Comparison of ENCODE assay signal across 12 cellular contexts in genomic region chr5:134374234-134374633, GRCh38. TPM values are rescaled to one million over a fixed set of nuclear protein-coding genes. Genes with fewer than 3 reads are reported as not detected.
DNase-seq lines count a peak whose midpoint lies in the region; ATAC-seq and TF ChIP-seq lines count a peak whose summit lies in the region.
"Had no signal": no experiment of that assay in that cellular context is flagged by ENCODE, and none has a peak within 500 bp of the region (broad histone marks: within the 10 kb centered on the region; RNA-seq: fewer than 3 reads in every experiment).

No MANE protein-coding gene starts in this region.

- H4K8ac ChIP-seq in trophoblast cell (ENCODE audit: low read depth, low read length) = no peak overlapping the region

- no peak overlapping the region for H4K91ac ChIP-seq in trophoblast cell (ENCODE audit: low read depth, low read length)

- intact Hi-C loops in PC-9 (cut with micrococcal nuclease; ENCODE audit: unreplicated experiment) = loop anchor here (5.0 kb wide), 4 partner anchors 138 to 363 kb away; partner anchors contain the start of genes CAMLG and PPP2CA

- H2AK5ac ChIP-seq in trophoblast cell (ENCODE audit: low read length) = no peak overlapping the region

- H3K23ac ChIP-seq in trophoblast cell (ENCODE audit: low read length) = no peak overlapping the region

- no peak overlapping the region for H3K4me3 Mint-ChIP-seq in activated T-cell treated with anti-CD3 and anti-CD28 coated beads, Interleukin-2, amount 50 U/mL, for 24 hours

- DNase-seq in activated T-cell treated with anti-CD3 and anti-CD28 coated beads, Interleukin-2, amount 50 U/mL, for 24 hours = no peak
- DNase-seq in activated T-cell treated with anti-CD3 and anti-CD28 coated beads, Interleukin-2, amount 50 U/mL, for 48 hours = no peak
- DNase-seq in NAMALWA (ENCODE audit: low spot score) = peak; percentile 14
- no peak for DNase-seq in coronary artery (ENCODE audit: low spot score)
- DNase-seq in trophoblast cell = peak in 1 of 2 donors; percentile 31
- no peak for DNase-seq in PC-9
- no peak for DNase-seq in activated CD4-positive, CD25-positive, alpha-beta regulatory T cell (lab: John Stamatoyannopoulos, UW)
- DNase-seq: effector CD8-positive, alpha-beta T cell; NCI-H2081 had no signal

- peaks cover 10% of the 10 kb centered on the region for H3K79me1 ChIP-seq in trophoblast cell (ENCODE audit: low read length)

- peak overlapping the region; percentile 93 for H3K4ac ChIP-seq in trophoblast cell (ENCODE audit: low read depth, low read length)

- H3K4me1 Mint-ChIP-seq in activated T-cell treated with anti-CD3 and anti-CD28 coated beads, Interleukin-2, amount 50 U/mL, for 24 hours (ENCODE audit: low read depth) = peaks cover 60% of the 10 kb centered on the region

- no peak overlapping the region for H3K18ac ChIP-seq in trophoblast cell (ENCODE audit: low read length)

- peaks cover 73% of the 10 kb centered on the region for H3K36me3 Mint-ChIP-seq in activated T-cell treated with anti-CD3 and anti-CD28 coated beads, Interleukin-2, amount 50 U/mL, for 24 hours (ENCODE audit: low read depth)

- no peaks in the 10 kb centered on the region for H3K9me3 ChIP-seq in trophoblast cell (ENCODE audit: insufficient read depth, low read depth, low read length)
- H3K9me3 ChIP-seq in PC-9 (ENCODE audit: insufficient read depth, low read depth) = no peaks in the 10 kb centered on the region

- H3K4me1 ChIP-seq in trophoblast cell (ENCODE audit: control insufficient read depth in 1 of 2, insufficient read depth in 2 of 2, low read length in 2 of 2) (peaks cover 0 to 3% of the 10 kb centered on the region in 2 experiments), PC-9 (replicated peaks; ENCODE audit: insufficient read depth) (peaks cover 14% of the 10 kb centered on the region)

- H3K9me2 ChIP-seq in PC-9 (ENCODE audit: insufficient read depth) = no peaks in the 10 kb centered on the region

- no peak overlapping the region for H2BK120ac ChIP-seq in trophoblast cell (ENCODE audit: insufficient read depth, low read length, poor library complexity)

- peak overlapping the region; percentile 50 for H3K27ac Mint-ChIP-seq in activated T-cell treated with anti-CD3 and anti-CD28 coated beads, Interleukin-2, amount 50 U/mL, for 24 hours
- H3K27ac Mint-ChIP-seq: neural progenitor cell had no signal

- no peak overlapping the region for H3K4me2 ChIP-seq in trophoblast cell (ENCODE audit: low read length)
- H3K4me2 ChIP-seq in PC-9 = no peak overlapping the region
- H3K4me2 ChIP-seq: neural progenitor cell had no signal

- BruUV-seq in PC-9 (replicated peaks; lab: Mats Ljungman, UMichigan) = no TSS peak

- H3K27ac ChIP-seq in coronary artery (no peak overlapping the region), trophoblast cell (ENCODE audit: low read depth, low read length) (no peak overlapping the region), PC-9 (no peak overlapping the region)
- H3K27ac ChIP-seq: neural progenitor cell had no signal

- H3K14ac ChIP-seq in trophoblast cell (ENCODE audit: low read length) = no peak overlapping the region

- TF ChIP-seq CTCF in coronary artery (IDR thresholded peaks at IDR 0.05) (no peak), PC-9 (conservative IDR thresholded peaks at IDR 0.05) (no peak)

- no peak overlapping the region for H4K12ac ChIP-seq in trophoblast cell (ENCODE audit: low read depth, low read length)

- CTCF ChIA-PET in PC-9 (lab: Charles Lee) = no interaction called here

- WGBS in trophoblast cell (ENCODE audit: extremely low coverage, insufficient coverage, insufficient read length) = no CpG with 5 or more reads among the region's 3 CpGs

- H3K4me3 ChIP-seq in coronary artery = peak overlapping the region; percentile 27
- no peak overlapping the region for H3K4me3 ChIP-seq in trophoblast cell (ENCODE audit: low read depth, low read length)
- no peak overlapping the region for H3K4me3 ChIP-seq in PC-9
- H3K4me3 ChIP-seq: K562, neural progenitor cell had no signal

- H3K36me3 ChIP-seq in trophoblast cell (ENCODE audit: control insufficient read depth in 1 of 2, insufficient read depth in 2 of 2, low read length in 2 of 2) (peaks cover 10 to 14% of the 10 kb centered on the region in 2 experiments), PC-9 (ENCODE audit: low read depth) (0 out of 2 replicates have a peak, but pooled peaks cover 28% of the 10 kb centered on the region)

- no peak overlapping the region for H2BK12ac ChIP-seq in trophoblast cell (ENCODE audit: low read length)

- H3K27me3 ChIP-seq in trophoblast cell (ENCODE audit: insufficient read depth, low read length) (no peaks in the 10 kb centered on the region), PC-9 (ENCODE audit: insufficient read depth, low read depth) (no peaks in the 10 kb centered on the region)
- H3K27me3 ChIP-seq: neural progenitor cell had no signal

- H3F3A ChIP-seq in PC-9 (ENCODE audit: insufficient read depth, low read depth) = peaks cover 18% of the 10 kb centered on the region

- H4K20me1 ChIP-seq in PC-9 (ENCODE audit: insufficient read depth) = peaks cover 46% of the 10 kb centered on the region

- H3K9me3 Mint-ChIP-seq in activated T-cell treated with anti-CD3 and anti-CD28 coated beads, Interleukin-2, amount 50 U/mL, for 24 hours = peaks cover 2% of the 10 kb centered on the region

- POLR2A ChIA-PET in PC-9 (lab: Charles Lee; ENCODE audit: unreplicated experiment) = no interaction called here

- no peaks in the 10 kb centered on the region for H3K27me3 Mint-ChIP-seq in activated T-cell treated with anti-CD3 and anti-CD28 coated beads, Interleukin-2, amount 50 U/mL, for 24 hours

- H2AFZ ChIP-seq in trophoblast cell (ENCODE audit: insufficient read depth, low read length, poor library complexity) = no peak overlapping the region
- no peak overlapping the region for H2AFZ ChIP-seq in PC-9
- H2AFZ ChIP-seq: neural progenitor cell had no signal

- no peak overlapping the region for H3K9ac ChIP-seq in trophoblast cell (ENCODE audit: low read length)
- H3K9ac ChIP-seq: neural progenitor cell had no signal

- no peak overlapping the region for H2BK5ac ChIP-seq in trophoblast cell (ENCODE audit: low read depth, low read length, poor library complexity)

- H3K79me2 ChIP-seq in trophoblast cell (ENCODE audit: control insufficient read depth, insufficient read depth, low read length, poor library complexity) (peaks cover 11% of the 10 kb centered on the region), PC-9 (ENCODE audit: low read depth) (peaks cover 65% of the 10 kb centered on the region)

- ATAC-seq in HG03354 (IDR thresholded peaks at IDR 0.05; ENCODE audit: poor library complexity, severe bottlenecking, unreplicated experiment) = no peak
- ATAC-seq: K562 had no signal

RNA-seq across cellular contexts. Expression of gene UBE2B, which starts 2.9 kb away (rescaled TPM):
- 166 and 181 TPM in 2 replicates for polyA plus RNA-seq in trophoblast cell (2013)
- total RNA-seq in PC-9 (2021) = 61.9 and 85.5 TPM in 2 replicates

RNA-seq across cellular contexts. Expression of gene CDKL3, which starts 7.3 kb away (rescaled TPM):
- polyA plus RNA-seq in trophoblast cell (2013) = 1.3 and 1.4 TPM in 2 replicates
- 3.8 and 4.7 TPM in 2 replicates for total RNA-seq in PC-9 (2021)

RNA-seq across cellular contexts. Expression of gene CDKN2AIPNL, which starts 37.4 kb away (rescaled TPM):
- polyA plus RNA-seq in trophoblast cell (2013) = 21.1 and 23.7 TPM in 2 replicates
- total RNA-seq in PC-9 (2021) = 35.3 and 36.1 TPM in 2 replicates
